Comparison of ENCODE assay signal across 8 cellular contexts in genomic region chr7:74094224-74095095, GRCh38. TPM values are rescaled to one million over a fixed set of nuclear protein-coding genes. Genes with fewer than 3 reads are reported as not detected.
DNase-seq lines count a peak whose midpoint lies in the region; ATAC-seq, FAIRE-seq and TF ChIP-seq lines count a peak whose summit lies in the region.

No MANE protein-coding gene starts in this region.

- peak; percentile 15; the same call in 1 of the 2 replicates for TF ChIP-seq POLR2A in GM12878 (IDR thresholded peaks at IDR 0.05; ENCODE audit: low read depth, low read length)

- BruUV-seq in GM12878 (replicated peaks; lab: Mats Ljungman, UMichigan) = TSS peak; percentile 33

- no peak for TF ChIP-seq EP300 in GM12878 (IDR thresholded peaks at IDR 0.05; ENCODE audit: borderline replicate concordance in 1 of 2, control insufficient read depth in 1 of 2, low read depth in 2 of 2, low read length in 2 of 2)

- H3K9ac ChIP-seq in GM12878 (ENCODE audit: control insufficient read depth, insufficient read depth, low read length) (peak overlapping the region; percentile 87), smooth muscle cell (ENCODE audit: low read depth) (peak overlapping the region; percentile 91)

- ATAC-seq in GM19324 (IDR thresholded peaks at IDR 0.05; ENCODE audit: low FRiP score, unreplicated experiment) (peak; percentile 35), HG03565 (IDR thresholded peaks at IDR 0.05; ENCODE audit: unreplicated experiment) (peak; percentile 46), GM12878 (peak; percentile 76)

- H3K4me3 ChIP-seq in BE2C (ENCODE audit: low read depth, low read length) (peak overlapping the region; percentile 53), GM12878 (peak overlapping the region; percentile 80), iPS-18c (ENCODE audit: insufficient read depth, low read depth, low read length) (peak overlapping the region; percentile 38), smooth muscle cell (peak overlapping the region; percentile 22)

- H3K9me3 ChIP-seq in BE2C (peaks cover 8% of the 10 kb centered on the region), GM12878 (replicated peaks; ENCODE audit: control insufficient read depth, insufficient read depth, low read length) (peaks cover 2% of the 10 kb centered on the region; the same call in 2 of the 3 replicates), iPS-18c (ENCODE audit: control insufficient read depth, insufficient read depth, low read length) (peaks cover 5% of the 10 kb centered on the region), smooth muscle cell (replicated peaks; ENCODE audit: low read depth) (no peaks in the 10 kb centered on the region)

- DNase-seq in BE2C (peak; percentile 83), T-helper 9 cell (peak; percentile 45), GM12878 (ENCODE audit: low read depth, low spot score) (peak; percentile 49), smooth muscle cell (lab: John Stamatoyannopoulos, UW; ENCODE audit: unreplicated experiment) (peak; percentile 60), NCI-H187 treated with DMSO at 0.1 percent for 48 hours (lab: John Stamatoyannopoulos, UW) (no peak)

- peak overlapping the region; percentile 94 for H3K27ac ChIP-seq in GM12878 (ENCODE audit: control insufficient read depth, insufficient read depth)
- peak overlapping the region; percentile 93 for H3K27ac ChIP-seq in smooth muscle cell (ENCODE audit: low read depth)

- POLR2A ChIA-PET in GM12878 (lab: Charles Lee) = interaction anchor here (0.6 to 1.5 kb wide), 5 partner anchors 8 to 116 kb away, joined by 3 to 8 read pairs (median 5); partner anchors contain the start of gene EIF4H

- H3K4me2 ChIP-seq in GM12878 (ENCODE audit: control insufficient read depth, insufficient read depth) = peak overlapping the region; percentile 100
- peak overlapping the region; percentile 82 for H3K4me2 ChIP-seq in smooth muscle cell

- SMC1A ChIA-PET in GM12878 (lab: Charles Lee; ENCODE audit: uncharacterized antibody, unreplicated experiment) = interaction anchor here (1.0 to 1.6 kb wide), 3 partner anchors 11 to 89 kb away, joined by 3 to 4 read pairs (median 3); partner anchors contain the start of gene LIMK1

- H2AFZ ChIP-seq in GM12878 (ENCODE audit: control insufficient read depth, low read depth, low read length) (peak overlapping the region; percentile 68), smooth muscle cell (ENCODE audit: low read depth) (no peak overlapping the region)

- no peaks in the 10 kb centered on the region for H3K27me3 ChIP-seq in BE2C
- H3K27me3 ChIP-seq in GM12878 (replicated peaks in 1 of 2; ENCODE audit: control insufficient read depth in 2 of 2, insufficient read depth in 2 of 2, low read length in 1 of 2) = no peaks in the 10 kb centered on the region
- H3K27me3 ChIP-seq in smooth muscle cell (ENCODE audit: low read depth) = no peaks in the 10 kb centered on the region

- H3K36me3 ChIP-seq in BE2C (peaks cover 25% of the 10 kb centered on the region), GM12878 (ENCODE audit: control insufficient read depth in 2 of 2, insufficient read depth in 2 of 2, low read length in 1 of 2) (peaks cover 12 to 14% of the 10 kb centered on the region in 2 experiments), smooth muscle cell (ENCODE audit: low read depth) (no peaks in the 10 kb centered on the region)

- no peak for TF ChIP-seq RAD21 in GM12878 (IDR thresholded peaks at IDR 0.05; ENCODE audit: insufficient read depth, low read depth, low read length)

- RAD21 ChIA-PET in GM12878 (lab: Charles Lee; ENCODE audit: unreplicated experiment) = no interaction called here

- TF ChIP-seq CTCF in BE2C (IDR thresholded peaks at IDR 0.05; ENCODE audit: low read depth, low read length) = no peak
- no peak for TF ChIP-seq CTCF in GM12878 (IDR thresholded peaks at IDR 0.05 in 2 of 3, conservative IDR thresholded peaks at IDR 0.05 in 1 of 3; ENCODE audit: control insufficient read depth in 2 of 3, extremely low read depth in 1 of 3, insufficient read depth in 1 of 3, low read depth in 3 of 3, low read length in 3 of 3)
- no peak for TF ChIP-seq CTCF in smooth muscle cell (IDR thresholded peaks at IDR 0.05; ENCODE audit: borderline replicate concordance, insufficient read depth, poor library complexity, severe bottlenecking)

- peaks cover 32% of the 10 kb centered on the region for H3K79me2 ChIP-seq in GM12878 (ENCODE audit: control insufficient read depth, insufficient read depth, low read length)
- peaks cover 18% of the 10 kb centered on the region for H3K79me2 ChIP-seq in smooth muscle cell (ENCODE audit: low read depth)

- CTCF ChIA-PET in GM12878 (lab: Yijun Ruan, JAX) = interaction anchor here (1.0 kb wide), 1 partner anchor 10 kb away, joined by 3 read pairs; no protein-coding TSS in a partner anchor

- in situ Hi-C loops in GM12878 (cut with MboI) = no loop called here

- peaks cover 32% of the 10 kb centered on the region for H3F3A ChIP-seq in smooth muscle cell (ENCODE audit: low read depth)

- intact Hi-C loops in GM12878 (cut with micrococcal nuclease; ENCODE audit: unreplicated experiment) = no loop called here

- H3K4me1 ChIP-seq in BE2C (peaks cover 32% of the 10 kb centered on the region), GM12878 (ENCODE audit: control insufficient read depth, insufficient read depth, low read length) (peaks cover 29% of the 10 kb centered on the region), smooth muscle cell (ENCODE audit: low read depth) (peaks cover 32% of the 10 kb centered on the region)

- 0% methylated on average over 24 of the region's 32 CpGs for WGBS in GM12878 (ENCODE audit: insufficient coverage, insufficient replicate concordance, low lambda C conversion rate, missing lambda C conversion rate)
- WGBS in smooth muscle cell (ENCODE audit: low lambda C conversion rate) = 2% methylated on average over 18 of the region's 32 CpGs

- H4K20me1 ChIP-seq in GM12878 (ENCODE audit: control insufficient read depth, insufficient read depth) (no peaks in the 10 kb centered on the region), smooth muscle cell (ENCODE audit: low read depth) (no peaks in the 10 kb centered on the region)

- FAIRE-seq in GM12878 (lab: Jason Lieb, UNC) = peak; percentile 76

TF ChIP-seq in GM12878, 131 proteins besides CTCF, POLR2A, EP300 and RAD21 (continues in another document):
- peak; percentile 62; the same call in 1 of the 2 replicates for TF ChIP-seq SIN3A (IDR thresholded peaks at IDR 0.05; ENCODE audit: low read depth, low read length)
- TF ChIP-seq, protein P1, sequence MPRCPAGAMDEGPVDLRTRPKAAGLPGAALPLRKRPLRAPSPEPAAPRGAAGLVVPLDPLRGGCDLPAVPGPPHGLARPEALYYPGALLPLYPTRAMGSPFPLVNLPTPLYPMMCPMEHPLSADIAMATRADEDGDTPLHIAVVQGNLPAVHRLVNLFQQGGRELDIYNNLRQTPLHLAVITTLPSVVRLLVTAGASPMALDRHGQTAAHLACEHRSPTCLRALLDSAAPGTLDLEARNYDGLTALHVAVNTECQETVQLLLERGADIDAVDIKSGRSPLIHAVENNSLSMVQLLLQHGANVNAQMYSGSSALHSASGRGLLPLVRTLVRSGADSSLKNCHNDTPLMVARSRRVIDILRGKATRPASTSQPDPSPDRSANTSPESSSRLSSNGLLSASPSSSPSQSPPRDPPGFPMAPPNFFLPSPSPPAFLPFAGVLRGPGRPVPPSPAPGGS (IDR thresholded peaks at IDR 0.05; ENCODE audit: borderline replicate concordance, insufficient read depth, low read depth, low read length, poor library complexity, severe bottlenecking) = peak; percentile 24
- no peak for TF ChIP-seq KDM1A (IDR thresholded peaks at IDR 0.05; ENCODE audit: borderline replicate concordance)
- no peak for TF ChIP-seq ZNF217 (IDR thresholded peaks at IDR 0.05)
- TF ChIP-seq NBN (IDR thresholded peaks at IDR 0.05) = no peak
- no peak for TF ChIP-seq HDAC6 (IDR thresholded peaks at IDR 0.05; ENCODE audit: unreplicated experiment)
- no peak for TF ChIP-seq ZNF622 (IDR thresholded peaks at IDR 0.05)
- TF ChIP-seq ASH2L (IDR thresholded peaks at IDR 0.05; ENCODE audit: borderline replicate concordance, low read depth) = no peak
- TF ChIP-seq ZSCAN29 (IDR thresholded peaks at IDR 0.05) = no peak
- TF ChIP-seq CEBPB (IDR thresholded peaks at IDR 0.05; ENCODE audit: borderline replicate concordance in 1 of 2, low read depth in 2 of 2, low read length in 2 of 2) = no peak
- no peak for TF ChIP-seq FOXK2 (IDR thresholded peaks at IDR 0.05)
- no peak for TF ChIP-seq SMC3 (IDR thresholded peaks at IDR 0.05; ENCODE audit: borderline replicate concordance, low read length)
- TF ChIP-seq RELA (IDR thresholded peaks at IDR 0.05; ENCODE audit: borderline replicate concordance, partially characterized antibody) = peak; percentile 11
- TF ChIP-seq SPI1 (IDR thresholded peaks at IDR 0.05; ENCODE audit: borderline replicate concordance, insufficient read depth, low read depth, low read length) = peak; percentile 89; the same call in 1 of the 2 replicates
- no peak for TF ChIP-seq SMARCA5 (IDR thresholded peaks at IDR 0.05)
- TF ChIP-seq BCL11A (IDR thresholded peaks at IDR 0.05; ENCODE audit: low read depth, low read length) = 0 out of 2 replicates have a peak, but pooled peaks have one; percentile 27
- no peak for TF ChIP-seq CHD4 (IDR thresholded peaks at IDR 0.05)
- TF ChIP-seq BRCA1 (IDR thresholded peaks at IDR 0.05; ENCODE audit: low read depth, low read length) = no peak

RNA-seq across cellular contexts. Expression of gene LIMK1, which starts 10.9 kb away (rescaled TPM):
- polyA plus RNA-seq in BE2C (2012; ENCODE audit: insufficient read depth, insufficient read length, low read depth) = 23.1 TPM
- 38.9 and 47.2 TPM in 2 replicates for total RNA-seq in GM12878 (2013; cell fraction: nucleolus; rRNA removed)
- 41.0 and 42.6 TPM in 2 replicates for total RNA-seq in GM12878 (2014; rRNA removed)
- total RNA-seq in GM12878 (2014; rRNA removed; fragmentation: Illumina TruSeq; extraction: Trizol) = 21.9 and 24.5 TPM in 2 replicates
- total RNA-seq in GM12878 (2021) = 55.8 and 59.4 TPM in 2 replicates
- 18.7 TPM for polyA plus RNA-seq in GM12878 (2011; ENCODE audit: low read depth)
- polyA plus RNA-seq in GM12878 (2011; rRNA removed) = 17.6 and 46.1 TPM in 2 replicates
- polyA plus RNA-seq in GM12878 (2011; cell fraction: cytosol; rRNA removed) = 80.0 and 80.6 TPM in 2 replicates
- 95.4 and 153 TPM in 2 replicates for polyA plus RNA-seq in GM12878 (2011; cell fraction: nucleus; rRNA removed)
- polyA plus RNA-seq in GM12878 (2012) = 39.3 and 42.2 TPM in 2 replicates
- 10.5 and 33.0 TPM in 2 replicates for polyA plus RNA-seq in GM12878 (2014; fragmentation: Illumina TruSeq; extraction: Trizol)
- polyA plus RNA-seq in GM12878 (2014; fragmentation: Nextera tagmentation; extraction: Ambion mirVana) = under 1 TPM; 0.71 to 0.77 TPM
- 40.6 and 45.4 TPM in 2 replicates for polyA plus RNA-seq in GM12878 (2014; rRNA removed)
- 10 to 100 TPM; 15.0 to 18.1 TPM for polyA plus RNA-seq in GM12878 (2016; fragmentation: Nextera tagmentation; extraction: Ambion mirVana)
- 49.7 and 84.6 TPM in 2 replicates for polyA minus RNA-seq in GM12878 (2011; rRNA and poly(A)+ RNA removed)
- polyA minus RNA-seq in GM12878 (2011; cell fraction: cytosol; rRNA and poly(A)+ RNA removed) = 24.6 and 30.9 TPM in 2 replicates
- polyA minus RNA-seq in GM12878 (2011; cell fraction: nucleus; rRNA and poly(A)+ RNA removed) = 15.8 and 30.3 TPM in 2 replicates
- 22.9 and 29.2 TPM in 2 replicates for total RNA-seq in smooth muscle cell
- 23.6 and 27.9 TPM in 2 replicates for polyA plus RNA-seq in smooth muscle cell

Comparison
In these comparisons a context has a peak if more than half of its experiments do, and no peak if none do; other contexts are left out.
1. H3K4me3 ChIP-seq: peak in every context shown above with its lines; median percentile 80 in GM12878; 53 in BE2C; 38 in iPS-18c; 22 in smooth muscle cell.